9 cellular contexts compared by ENCODE assay signal in the genomic region with DNA sequence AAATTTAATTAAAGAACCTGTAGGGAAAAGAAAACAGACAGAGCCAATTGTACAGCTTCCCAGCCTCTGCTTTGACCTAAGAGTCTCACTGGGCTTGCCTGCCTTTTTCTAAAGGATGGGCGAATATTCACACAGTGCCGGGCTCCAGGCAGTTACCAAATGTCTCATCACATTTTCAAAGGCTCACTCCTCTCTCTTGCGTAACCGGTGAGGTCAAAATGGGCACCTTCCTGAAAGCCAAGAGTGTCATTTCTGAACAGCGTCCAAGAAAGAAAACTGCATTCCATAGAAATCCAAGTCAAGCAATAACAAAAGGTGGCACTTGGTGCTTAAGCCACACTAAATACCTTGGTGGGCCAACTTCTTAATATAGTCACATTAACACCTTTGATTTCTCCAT. TPM values are rescaled to one million over a fixed set of nuclear protein-coding genes. Genes with fewer than 3 reads are reported as not detected.
A peak's percentile ranks its signal among the peaks of the same experiment; 100 is the strongest.
DNase-seq lines count a peak whose midpoint lies in the region; ATAC-seq and TF ChIP-seq lines count a peak whose summit lies in the region.
"Had no signal": no experiment of that assay in that cellular context is flagged by ENCODE, and none has a peak within 500 bp of the region (broad histone marks: within the 10 kb centered on the region; RNA-seq: fewer than 3 reads in every experiment).

No MANE protein-coding gene starts in this region.

- H2AFZ ChIP-seq in hepatocyte (peak overlapping the region; percentile 70), smooth muscle cell (ENCODE audit: low read depth) (no peak overlapping the region)

- H3K27ac ChIP-seq in hepatocyte (peak overlapping the region; percentile 75), smooth muscle cell (ENCODE audit: low read depth) (no peak overlapping the region)
- no peak overlapping the region for H3K27ac ChIP-seq in effector memory CD4-positive, alpha-beta T cell (ENCODE audit: insufficient read depth, low read length, poor library complexity, severe bottlenecking)
- H3K27ac ChIP-seq: KMS-11 had no signal

- no peaks in the 10 kb centered on the region for H3K27me3 ChIP-seq in hepatocyte
- no peaks in the 10 kb centered on the region for H3K27me3 ChIP-seq in smooth muscle cell (ENCODE audit: low read depth)
- no peaks in the 10 kb centered on the region for H3K27me3 ChIP-seq in effector memory CD4-positive, alpha-beta T cell (replicated peaks; ENCODE audit: control insufficient read depth, insufficient read depth, low read length, poor library complexity, severe bottlenecking)

- H3K4me2 ChIP-seq in hepatocyte: peak overlapping the region; percentile 79
- H3K4me2 ChIP-seq in smooth muscle cell: peak overlapping the region; percentile 85
- H3K4me2 ChIP-seq: KMS-11 had no signal

- no peak overlapping the region for H3K4me3 ChIP-seq in hepatocyte
- no peak overlapping the region for H3K4me3 ChIP-seq in smooth muscle cell
- H3K4me3 ChIP-seq in effector memory CD4-positive, alpha-beta T cell (ENCODE audit: insufficient read depth, low read depth, low read length, poor library complexity, severe bottlenecking): no peak overlapping the region

- H3K79me2 ChIP-seq in hepatocyte (no peaks in the 10 kb centered on the region), smooth muscle cell (ENCODE audit: low read depth) (no peaks in the 10 kb centered on the region)

- DNase-seq in HT1080 (ENCODE audit: low read depth) (peak; percentile 75), amniotic epithelial cell (ENCODE audit: low read depth) (peak; percentile 72), hepatocyte (ENCODE audit: low spot score) (peak; percentile 21), smooth muscle cell (lab: John Stamatoyannopoulos, UW; ENCODE audit: unreplicated experiment) (no peak), NCI-H510A (lab: John Stamatoyannopoulos, UW) (no peak)
- no peak for DNase-seq in effector memory CD4-positive, alpha-beta T cell

- no peak for TF ChIP-seq CTCF in hepatocyte (IDR thresholded peaks at IDR 0.05; ENCODE audit: poor library complexity)
- TF ChIP-seq CTCF in smooth muscle cell (IDR thresholded peaks at IDR 0.05; ENCODE audit: borderline replicate concordance, insufficient read depth, poor library complexity, severe bottlenecking): no peak

- H3K9me3 ChIP-seq in hepatocyte (ENCODE audit: low read depth): no peaks in the 10 kb centered on the region
- no peaks in the 10 kb centered on the region for H3K9me3 ChIP-seq in smooth muscle cell (replicated peaks; ENCODE audit: low read depth)
- H3K9me3 ChIP-seq in effector memory CD4-positive, alpha-beta T cell (ENCODE audit: control insufficient read depth, low read length): no peaks in the 10 kb centered on the region

- no peaks in the 10 kb centered on the region for H3K9me2 ChIP-seq in hepatocyte (replicated peaks; ENCODE audit: insufficient read depth)

- WGBS in hepatocyte (ENCODE audit: low lambda C conversion rate, missing lambda C conversion rate): 64% methylated on average over 5 of the region's 5 CpGs
- 74% methylated on average over 5 of the region's 5 CpGs for whole genome bisulfite sequencing in smooth muscle cell (ENCODE audit: low lambda C conversion rate)

- peaks cover 8% of the 10 kb centered on the region for H3K4me1 ChIP-seq in hepatocyte (ENCODE audit: insufficient read depth)
- peaks cover 13% of the 10 kb centered on the region for H3K4me1 ChIP-seq in smooth muscle cell (ENCODE audit: low read depth)
- H3K4me1 ChIP-seq in effector memory CD4-positive, alpha-beta T cell (ENCODE audit: control insufficient read depth, insufficient read depth, low read length, poor library complexity, severe bottlenecking): no peaks in the 10 kb centered on the region

- no peaks in the 10 kb centered on the region for H4K20me1 ChIP-seq in hepatocyte (ENCODE audit: insufficient read depth, poor library complexity, severe bottlenecking)
- H4K20me1 ChIP-seq in smooth muscle cell (ENCODE audit: low read depth): no peaks in the 10 kb centered on the region

- no peaks in the 10 kb centered on the region for H3K36me3 ChIP-seq in hepatocyte (replicated peaks; ENCODE audit: insufficient read depth, low read depth)
- no peaks in the 10 kb centered on the region for H3K36me3 ChIP-seq in smooth muscle cell (ENCODE audit: low read depth)
- H3K36me3 ChIP-seq in effector memory CD4-positive, alpha-beta T cell (ENCODE audit: control insufficient read depth, insufficient read depth, low read length): no peaks in the 10 kb centered on the region

- H3F3A ChIP-seq in smooth muscle cell (ENCODE audit: low read depth): peaks cover 3% of the 10 kb centered on the region

- no peak overlapping the region for H3K9ac ChIP-seq in smooth muscle cell (ENCODE audit: low read depth)
- H3K9ac ChIP-seq: KMS-11 had no signal

- ATAC-seq in GM21786 (IDR thresholded peaks at IDR 0.05; ENCODE audit: unreplicated experiment): no peak
- no peak for ATAC-seq in HG03354 (IDR thresholded peaks at IDR 0.05; ENCODE audit: poor library complexity, severe bottlenecking, unreplicated experiment)

RNA-seq across cellular contexts. Expression of a gene that starts 0.7 kb away (rescaled TPM):
- 0.23 and 0.63 TPM in 2 replicates for total RNA-seq in HT1080 (2014; rRNA removed; shearing (Covaris generic))
- polyA plus RNA-seq in HT1080 (2015; cell fraction: cytosol; rRNA removed): 1.5 and 2.5 TPM in 2 replicates
- 3.9 and 4.1 TPM in 2 replicates for polyA plus RNA-seq in HT1080 (2015; cell fraction: nucleus; rRNA removed)
- 18.5 and 21.7 TPM in 2 replicates for total RNA-seq in hepatocyte
- polyA plus RNA-seq in hepatocyte: 12.3 and 14.0 TPM in 2 replicates
- 0.76 and 1.1 TPM in 2 replicates for total RNA-seq in smooth muscle cell
- polyA plus RNA-seq in smooth muscle cell: 1.2 TPM in 1 of 2 replicates, not detected in the other

Comparison
In these comparisons a context has a peak if more than half of its experiments do, and no peak if none do; other contexts are left out.
1. DNase-seq: peak in HT1080 (single experiment), amniotic epithelial cell (single experiment) and hepatocyte (single experiment); none in smooth muscle cell (single experiment), NCI-H510A (single experiment) and effector memory CD4-positive, alpha-beta T cell (0 of 3).